11 cellular contexts compared by ENCODE assay signal in genomic region chr11:79087238-79087956, GRCh38.
A peak's percentile ranks its signal among the peaks of the same experiment; 100 is the strongest.
DNase-seq lines count a peak whose midpoint lies in the region; ATAC-seq and TF ChIP-seq lines count a peak whose summit lies in the region.
"Had no signal": no experiment of that assay in that cellular context is flagged by ENCODE, and none has a peak within 500 bp of the region (broad histone marks: within the 10 kb centered on the region; RNA-seq: fewer than 3 reads in every experiment).

No MANE protein-coding gene starts in this region.

- no peak overlapping the region for H2BK120ac ChIP-seq in neuronal stem cell (ENCODE audit: low read depth, low read length)

- peak overlapping the region; percentile 31 for H3K18ac ChIP-seq in neuronal stem cell (ENCODE audit: low read length)

- H3K9me3 Mint-ChIP-seq in stimulated activated naive B cell treated with anti-CD40 and anti-IgM and Interleukin-4, amounts not matched to agents 10 μg/mL and 1 μg/mL and 100 μg/mL, for 72 hours = no peaks in the 10 kb centered on the region

- no peak overlapping the region for H3K27ac Mint-ChIP-seq in stimulated activated naive B cell treated with anti-CD40 and anti-IgM and Interleukin-4, amounts not matched to agents 10 μg/mL and 1 μg/mL and 100 μg/mL, for 72 hours

- H2BK5ac ChIP-seq in neuronal stem cell (ENCODE audit: low read length) = no peak overlapping the region

- no TSS peak for BruUV-seq in Panc1 (replicated peaks; lab: Mats Ljungman, UMichigan)

- H3K4ac ChIP-seq in neuronal stem cell (ENCODE audit: low read length) = no peak overlapping the region

- in situ Hi-C loops in Panc1 (cut with HindIII; ENCODE audit: low pct_unique_long_range_greater_than_20kb, low sequenced_read_pairs) = no loop called here

- no peaks in the 10 kb centered on the region for H3K27me3 ChIP-seq in Panc1 (ENCODE audit: control insufficient read depth, insufficient read depth, low read length)
- peaks cover 0 to 30% (median 2%) of the 10 kb centered on the region in 3 experiments for H3K27me3 ChIP-seq in neuronal stem cell (ENCODE audit: control insufficient read depth in 3 of 3, insufficient read depth in 3 of 3, low read depth in 1 of 3, low read length in 3 of 3)

- CTCF ChIA-PET in Panc1 (lab: Charles Lee) = no interaction called here

- intact Hi-C loops in Panc1 (cut with micrococcal nuclease; ENCODE audit: unreplicated experiment) = no loop called here

- H3K79me1 ChIP-seq in neuronal stem cell (ENCODE audit: low read depth, low read length) = no peaks in the 10 kb centered on the region

- H3K27me3 Mint-ChIP-seq in stimulated activated naive B cell treated with anti-CD40 and anti-IgM and Interleukin-4, amounts not matched to agents 10 μg/mL and 1 μg/mL and 100 μg/mL, for 72 hours = no peaks in the 10 kb centered on the region

- POLR2A ChIA-PET in Panc1 (lab: Charles Lee) = interaction anchor here (0.5 to 0.6 kb wide), 2 partner anchors 25 to 248 kb away, joined by 3 to 6 read pairs; no protein-coding TSS in a partner anchor

- H3K27ac ChIP-seq in Panc1 (ENCODE audit: low read length) (no peak overlapping the region), neuronal stem cell (replicated peaks; ENCODE audit: low read length) (no peak overlapping the region)
- H3K27ac ChIP-seq: thoracic aorta had no signal

- no peak overlapping the region for H2AK5ac ChIP-seq in neuronal stem cell (ENCODE audit: low read depth, low read length)

- no peak overlapping the region for H3K9ac ChIP-seq in neuronal stem cell (ENCODE audit: low read depth, low read length, poor library complexity)

- no peak overlapping the region for H2BK12ac ChIP-seq in neuronal stem cell (ENCODE audit: low read length)

- H2BK15ac ChIP-seq in neuronal stem cell (ENCODE audit: low read length) = no peak overlapping the region

- no peak for TF ChIP-seq CTCF in Panc1 (IDR thresholded peaks at IDR 0.05)

- H2AFZ ChIP-seq in neuronal stem cell (ENCODE audit: low read length) = peak overlapping the region; percentile 57

- H3K14ac ChIP-seq in neuronal stem cell (ENCODE audit: low read length) = no peak overlapping the region

- ATAC-seq in Panc1 (0 out of 2 replicates have a peak, but pooled peaks have one; percentile 42), HG02678 (IDR thresholded peaks at IDR 0.05; ENCODE audit: unreplicated experiment) (no peak)
- no peak for ATAC-seq in stimulated activated naive B cell treated with anti-CD40 and anti-IgM and Interleukin-4, amounts not matched to agents 10 μg/mL and 1 μg/mL and 100 μg/mL, for 72 hours (replicated peaks)
- ATAC-seq: left ventricle myocardium superior had no signal

- H3K9me3 ChIP-seq in Panc1 (ENCODE audit: control insufficient read depth, insufficient read depth, low read depth, low read length) (no peaks in the 10 kb centered on the region), neuronal stem cell (replicated peaks in 1 of 2; ENCODE audit: control insufficient read depth in 2 of 2, insufficient read depth in 1 of 2, low read depth in 1 of 2, low read length in 2 of 2) (peaks cover 0 to 2% of the 10 kb centered on the region in 2 donors)
- H3K9me3 ChIP-seq: thoracic aorta had no signal

- no peak overlapping the region for H3K23ac ChIP-seq in neuronal stem cell (ENCODE audit: low read depth, low read length, poor library complexity)

- H3K4me1 Mint-ChIP-seq in stimulated activated naive B cell treated with anti-CD40 and anti-IgM and Interleukin-4, amounts not matched to agents 10 μg/mL and 1 μg/mL and 100 μg/mL, for 72 hours = no peaks in the 10 kb centered on the region

- H4K8ac ChIP-seq in neuronal stem cell (ENCODE audit: low read depth, low read length) = no peak overlapping the region

- H3K4me2 ChIP-seq in neuronal stem cell (ENCODE audit: insufficient read depth, low read length, poor library complexity, severe bottlenecking) = no peak overlapping the region

- DNase-seq in Daoy (ENCODE audit: low read depth) (peak; percentile 81), Panc1 (ENCODE audit: low read depth, low spot score) (no peak), fibroblast of gingiva (ENCODE audit: low read depth) (peak; percentile 45), neuronal stem cell (ENCODE audit: low spot score) (peak; percentile 40), NCI-H748 (lab: John Stamatoyannopoulos, UW; ENCODE audit: unreplicated experiment) (no peak), RKO (ENCODE audit: low spot score) (no peak)
- DNase-seq in stimulated activated naive B cell treated with anti-CD40 and anti-IgM and Interleukin-4, amounts not matched to agents 10 μg/mL and 1 μg/mL and 100 μg/mL, for 72 hours = no peak
- DNase-seq: left ventricle myocardium superior, RPMI8226 had no signal

- H3K36me3 Mint-ChIP-seq in stimulated activated naive B cell treated with anti-CD40 and anti-IgM and Interleukin-4, amounts not matched to agents 10 μg/mL and 1 μg/mL and 100 μg/mL, for 72 hours = no peaks in the 10 kb centered on the region

- no peak overlapping the region for H3K4me3 ChIP-seq in Panc1 (ENCODE audit: low read depth in 2 of 2, low read length in 2 of 2)
- no peak overlapping the region for H3K4me3 ChIP-seq in neuronal stem cell (ENCODE audit: low read length in 2 of 2)
- H3K4me3 ChIP-seq: thoracic aorta had no signal

- no peak overlapping the region for H4K91ac ChIP-seq in neuronal stem cell (ENCODE audit: low read depth, low read length, poor library complexity)

- no peak overlapping the region for H3K4me3 Mint-ChIP-seq in stimulated activated naive B cell treated with anti-CD40 and anti-IgM and Interleukin-4, amounts not matched to agents 10 μg/mL and 1 μg/mL and 100 μg/mL, for 72 hours

- no peaks in the 10 kb centered on the region for H3K36me3 ChIP-seq in Panc1 (ENCODE audit: control insufficient read depth, insufficient read depth, low read length)
- no peaks in the 10 kb centered on the region for H3K36me3 ChIP-seq in neuronal stem cell (replicated peaks in 1 of 2; ENCODE audit: control insufficient read depth in 2 of 2, insufficient read depth in 2 of 2, low read length in 2 of 2)
- H3K36me3 ChIP-seq: thoracic aorta had no signal

- WGBS in neuronal stem cell (ENCODE audit: extremely low coverage in 2 of 2, insufficient read length in 2 of 2, insufficient replicate concordance in 1 of 2), 2 donors = no CpG with 5 or more reads among the region's 9 CpGs

- no peaks in the 10 kb centered on the region; the same call in 1 of the 2 replicates for H3K4me1 ChIP-seq in Panc1 (ENCODE audit: control insufficient read depth, insufficient read depth, low read length)
- H3K4me1 ChIP-seq in neuronal stem cell (ENCODE audit: control insufficient read depth in 2 of 2, insufficient read depth in 1 of 2, low read depth in 1 of 2, low read length in 2 of 2) = peaks cover 13 to 27% of the 10 kb centered on the region in 2 donors

Comparison
In these comparisons a context has a peak if more than half of its experiments do, and no peak if none do; other contexts are left out.
1. DNase-seq: peak in Daoy (single experiment), fibroblast of gingiva (single experiment) and neuronal stem cell (single experiment); none in Panc1 (single experiment), NCI-H748 (single experiment), stimulated activated naive B cell treated with anti-CD40 and anti-IgM and Interleukin-4, amounts not matched to agents 10 μg/mL and 1 μg/mL and 100 μg/mL, for 72 hours (single experiment) and RKO (single experiment).